In the genomic region with DNA sequence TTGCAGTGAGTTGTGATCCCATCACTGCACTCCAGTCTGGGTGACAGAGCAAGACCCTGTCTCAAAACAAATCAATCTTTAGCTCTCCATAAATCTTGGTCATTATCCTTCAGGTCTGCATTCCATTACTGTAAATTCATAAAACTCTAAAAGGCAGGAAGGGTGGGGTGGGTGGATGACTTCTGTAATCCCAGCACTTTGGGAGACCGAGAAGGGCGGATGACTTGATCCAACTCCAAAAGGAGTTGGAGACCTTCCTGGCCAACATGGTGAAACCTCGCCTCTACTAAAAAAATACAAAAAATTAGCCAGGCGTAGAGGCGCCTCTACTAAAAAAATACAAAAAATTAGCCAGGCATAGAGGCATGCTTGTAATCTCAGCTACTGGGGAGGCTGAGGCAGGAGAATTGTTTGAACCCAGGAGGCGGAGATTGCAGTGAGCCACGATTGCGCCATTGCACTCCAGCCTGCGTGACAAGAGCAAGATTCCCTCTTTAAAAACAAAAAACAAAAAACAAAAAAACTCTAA, we compare ENCODE assay signal across 18 cellular contexts.
"Had no signal": no experiment of that assay in that cellular context is flagged by ENCODE, and none has a peak within 500 bp of the region (broad histone marks: within the 10 kb centered on the region; RNA-seq: fewer than 3 reads in every experiment).

No MANE protein-coding gene starts in this region.

- H3K27me3 Mint-ChIP-seq: activated CD4-positive, alpha-beta memory T cell treated with anti-CD3 and anti-CD28 coated beads for 36 hours; activated naive CD4-positive, alpha-beta T cell treated with anti-CD3 and anti-CD28 coated beads, Interleukin-2, amount 10 ng/mL, durations not matched to agents 7 days and 5 days; effector memory CD8-positive, alpha-beta T cell; naive thymus-derived CD4-positive, alpha-beta T cell; stimulated activated memory B cell treated with anti-CD40 and anti-IgM and Interleukin-4, amounts not matched to agents 10 μg/mL and 1 μg/mL and 100 μg/mL, for 72 hours had no signal

- H3K27ac ChIP-seq: adrenal gland, cardiac muscle cell, esophagus squamous epithelium, parathyroid adenoma, sigmoid colon, spleen, testis had no signal

- H3K9ac ChIP-seq: parathyroid adenoma had no signal

- H3K9me3 Mint-ChIP-seq: activated CD4-positive, alpha-beta memory T cell treated with anti-CD3 and anti-CD28 coated beads for 36 hours; activated naive CD4-positive, alpha-beta T cell treated with anti-CD3 and anti-CD28 coated beads, Interleukin-2, amount 10 ng/mL, durations not matched to agents 7 days and 5 days; effector memory CD8-positive, alpha-beta T cell; stimulated activated memory B cell treated with anti-CD40 and anti-IgM and Interleukin-4, amounts not matched to agents 10 μg/mL and 1 μg/mL and 100 μg/mL, for 72 hours had no signal

- H3K27me3 ChIP-seq: adrenal gland, cardiac muscle cell, esophagus squamous epithelium, sigmoid colon, spleen, testis had no signal

- H3K4me3 Mint-ChIP-seq: activated naive CD4-positive, alpha-beta T cell treated with anti-CD3 and anti-CD28 coated beads, Interleukin-2, amount 10 ng/mL, durations not matched to agents 7 days and 5 days; stimulated activated memory B cell treated with anti-CD40 and anti-IgM and Interleukin-4, amounts not matched to agents 10 μg/mL and 1 μg/mL and 100 μg/mL, for 72 hours had no signal

- H2AFZ ChIP-seq: parathyroid adenoma had no signal

- H3K36me3 ChIP-seq: cardiac muscle cell had no signal

- H3K9me3 ChIP-seq: adrenal gland, esophagus squamous epithelium, sigmoid colon, spleen, testis had no signal

- H3K79me2 ChIP-seq: parathyroid adenoma had no signal

- H3K27ac Mint-ChIP-seq: effector memory CD8-positive, alpha-beta T cell; stimulated activated memory B cell treated with anti-CD40 and anti-IgM and Interleukin-4, amounts not matched to agents 10 μg/mL and 1 μg/mL and 100 μg/mL, for 72 hours had no signal

- DNase-seq: activated CD4-positive, alpha-beta memory T cell treated with anti-CD3 and anti-CD28 coated beads for 36 hours; activated effector memory CD4-positive, alpha-beta T cell treated with Interleukin-2 at 50 U/mL for 16 hours; activated naive CD4-positive, alpha-beta T cell treated with anti-CD3 and anti-CD28 coated beads, Interleukin-2, amount 10 ng/mL, durations not matched to agents 7 days and 5 days; activated T-cell treated with anti-CD3 and anti-CD28 coated beads, Interleukin-2, amount 50 U/mL, for 1 hour; adrenal gland; effector memory CD8-positive, alpha-beta T cell; esophagus squamous epithelium; foreskin fibroblast; mesendoderm; naive thymus-derived CD4-positive, alpha-beta T cell; sigmoid colon; spleen; stimulated activated CD4-positive, alpha-beta T cell treated with anti-CD3 and anti-CD28 coated beads, Interleukin-4, amount 100 ng/mL, for 4 hours; testis had no signal

- H3K4me3 ChIP-seq: adrenal gland, cardiac muscle cell, esophagus squamous epithelium, sigmoid colon, spleen had no signal

- ATAC-seq: activated CD4-positive, CD25-positive, alpha-beta regulatory T cell treated with anti-CD3 and anti-CD28 coated beads, Interleukin-2, amount 50 U/mL, for 24 hours; effector memory CD8-positive, alpha-beta T cell; naive thymus-derived CD4-positive, alpha-beta T cell; stimulated activated memory B cell treated with anti-CD40 and anti-IgM and Interleukin-4, amounts not matched to agents 10 μg/mL and 1 μg/mL and 100 μg/mL, for 72 hours had no signal
